8 cellular contexts compared by ENCODE assay signal in the genomic region with DNA sequence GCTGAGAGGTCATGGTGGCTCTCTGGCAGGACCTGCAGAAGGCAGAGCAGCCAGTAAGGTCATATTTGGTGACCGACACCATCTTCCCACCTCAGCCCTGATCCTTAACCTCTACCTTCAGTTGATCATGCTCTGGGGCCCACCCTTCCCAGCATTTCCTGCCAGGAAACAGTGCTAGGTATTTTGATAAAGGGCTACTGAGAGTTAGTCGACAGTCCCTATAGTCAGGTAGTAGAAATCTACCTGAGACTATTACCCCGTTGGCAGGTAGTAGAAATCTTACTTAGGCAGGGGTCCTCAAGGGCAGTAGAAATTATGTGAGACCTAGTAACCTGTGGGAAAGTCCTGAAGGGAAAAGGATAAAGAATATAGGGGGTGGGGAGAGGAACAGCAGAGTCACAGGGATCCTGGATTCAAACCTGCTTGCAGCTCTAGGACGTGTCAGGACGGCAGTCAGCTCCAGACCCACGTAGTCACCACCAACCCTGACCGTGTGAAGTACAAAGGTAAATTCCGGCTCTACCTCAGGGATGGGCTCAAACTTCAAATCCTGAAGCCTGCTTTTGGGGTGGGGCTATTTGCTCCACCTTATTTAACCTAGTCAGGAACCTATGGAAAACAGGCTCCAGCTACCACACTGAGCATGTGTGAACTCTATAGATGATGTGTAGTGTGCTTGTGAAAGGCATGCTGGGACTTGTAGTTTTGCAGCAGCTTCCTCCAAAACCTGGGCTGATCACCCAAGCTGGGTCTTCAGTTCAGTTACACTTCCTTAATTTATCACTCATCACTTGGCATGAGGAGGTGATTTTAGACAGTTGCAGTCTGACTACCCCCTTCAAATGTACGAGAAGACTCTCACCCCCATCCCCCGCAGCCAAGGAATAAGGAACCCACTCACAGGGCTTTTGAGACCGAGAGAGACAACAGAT. TPM values are rescaled to one million over a fixed set of nuclear protein-coding genes. Genes with fewer than 3 reads are reported as not detected.
DNase-seq lines count a peak whose midpoint lies in the region; ATAC-seq and TF ChIP-seq lines count a peak whose summit lies in the region.

Gene DQX1, minus strand, starts transcription at position 515 of the 932 bp plus-strand sequence. Its CDS starts 502 bp downstream, at position 13.

- H3K27me3 Mint-ChIP-seq in GM23338 (ENCODE audit: insufficient read depth, low read depth, poor library complexity) = peaks cover 33% of the 10 kb centered on the region

- no peak within 1 kb of the TSS for H2AFZ ChIP-seq in GM23338

- no peak within 1 kb of the TSS for H3K27ac Mint-ChIP-seq in GM23338

- ATAC-seq in GM23338 (peak; percentile 9), HG03039 (IDR thresholded peaks at IDR 0.05; ENCODE audit: unreplicated experiment) (no peak), HG03175 (IDR thresholded peaks at IDR 0.05; ENCODE audit: unreplicated experiment) (no peak), GM21576 (IDR thresholded peaks at IDR 0.05; ENCODE audit: unreplicated experiment) (no peak), HG03354 (IDR thresholded peaks at IDR 0.05; ENCODE audit: poor library complexity, severe bottlenecking, unreplicated experiment) (no peak)

- H3F3A ChIP-seq in GM23338 (replicated peaks; ENCODE audit: low read depth) = 0 out of 2 replicates have a peak, but pooled peaks cover 12% of the 10 kb centered on the region

- TF ChIP-seq CTCF in GM23338 (conservative IDR thresholded peaks at IDR 0.05; ENCODE audit: low read depth in 2 of 2) = no peak

- H3K4me3 Mint-ChIP-seq in GM23338 = peak within 1 kb of the TSS; percentile 50; the same call in 2 of the 3 replicates

- peaks cover 7% of the 10 kb centered on the region; the same call in 1 of the 2 replicates for H3K4me1 ChIP-seq in GM23338 (ENCODE audit: insufficient read depth)

- peaks cover 11% of the 10 kb centered on the region for H3K36me3 ChIP-seq in GM23338 (ENCODE audit: insufficient read depth)

- H4K20me1 ChIP-seq in GM23338 (replicated peaks; ENCODE audit: insufficient read depth) = peaks cover 9% of the 10 kb centered on the region; the same call in 1 of the 2 replicates

- H3K79me2 ChIP-seq in GM23338 (replicated peaks; ENCODE audit: insufficient read depth) = peaks cover 18% of the 10 kb centered on the region

- H3K27me3 ChIP-seq in GM23338 (ENCODE audit: insufficient read depth) = peaks cover 22% of the 10 kb centered on the region

- TF ChIP-seq POLR2A in Raji (IDR thresholded peaks at IDR 0.05; ENCODE audit: insufficient read depth, low read depth, low read length) = peak; percentile 49

- DNase-seq in COLO829 (ENCODE audit: low spot score) (peak; percentile 63), GM23338 (ENCODE audit: low spot score) (peak; percentile 85), iPS-NIHi7 (ENCODE audit: extremely low spot score) (peak; percentile 53)

- peaks cover 34% of the 10 kb centered on the region for H3K36me3 Mint-ChIP-seq in GM23338 (ENCODE audit: low read depth)

- H3K27ac ChIP-seq in GM23338 (ENCODE audit: low read depth) = no peak within 1 kb of the TSS

- peaks cover 17% of the 10 kb centered on the region for H3K4me1 Mint-ChIP-seq in GM23338

- no peaks in the 10 kb centered on the region for H3K9me2 ChIP-seq in GM23338 (ENCODE audit: insufficient read depth)

- no peak within 1 kb of the TSS for H3K4me2 ChIP-seq in GM23338

- no peaks in the 10 kb centered on the region for H3K9me3 Mint-ChIP-seq in GM23338

- H3K4me3 ChIP-seq in GM23338 = no peak within 1 kb of the TSS

TF ChIP-seq in GM23338, 12 proteins besides CTCF, POLR2A, EP300 and RAD21 (continues in another document):
- TF ChIP-seq, protein P1, sequence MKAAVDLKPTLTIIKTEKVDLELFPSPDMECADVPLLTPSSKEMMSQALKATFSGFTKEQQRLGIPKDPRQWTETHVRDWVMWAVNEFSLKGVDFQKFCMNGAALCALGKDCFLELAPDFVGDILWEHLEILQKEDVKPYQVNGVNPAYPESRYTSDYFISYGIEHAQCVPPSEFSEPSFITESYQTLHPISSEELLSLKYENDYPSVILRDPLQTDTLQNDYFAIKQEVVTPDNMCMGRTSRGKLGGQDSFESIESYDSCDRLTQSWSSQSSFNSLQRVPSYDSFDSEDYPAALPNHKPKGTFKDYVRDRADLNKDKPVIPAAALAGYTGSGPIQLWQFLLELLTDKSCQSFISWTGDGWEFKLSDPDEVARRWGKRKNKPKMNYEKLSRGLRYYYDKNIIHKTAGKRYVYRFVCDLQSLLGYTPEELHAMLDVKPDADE (IDR thresholded peaks at IDR 0.05) = 0 out of 2 replicates have a peak, but pooled peaks have one; percentile 53
- TF ChIP-seq JUNB (IDR thresholded peaks at IDR 0.05; ENCODE audit: unreplicated experiment) (no peak), POLR2AphosphoS5 (IDR thresholded peaks at IDR 0.05; ENCODE audit: low read depth) (no peak), STAT1 (IDR thresholded peaks at IDR 0.05; ENCODE audit: unreplicated experiment) (no peak), EZH2phosphoT487 (IDR thresholded peaks at IDR 0.05; ENCODE audit: unreplicated experiment) (no peak), ZNF331 (CRISPR knock-in tag; IDR thresholded peaks at IDR 0.05; ENCODE audit: low read depth) (no peak), EZH2 (IDR thresholded peaks at IDR 0.05; ENCODE audit: low read depth, unreplicated experiment) (no peak), ZNF114 (CRISPR knock-in tag; IDR thresholded peaks at IDR 0.05) (no peak), NANOG (IDR thresholded peaks at IDR 0.05; ENCODE audit: borderline replicate concordance) (no peak), CREB1 (CRISPR knock-in tag; IDR thresholded peaks at IDR 0.05; ENCODE audit: low read depth) (peak; percentile 60)
- TF ChIP-seq, protein P2, sequence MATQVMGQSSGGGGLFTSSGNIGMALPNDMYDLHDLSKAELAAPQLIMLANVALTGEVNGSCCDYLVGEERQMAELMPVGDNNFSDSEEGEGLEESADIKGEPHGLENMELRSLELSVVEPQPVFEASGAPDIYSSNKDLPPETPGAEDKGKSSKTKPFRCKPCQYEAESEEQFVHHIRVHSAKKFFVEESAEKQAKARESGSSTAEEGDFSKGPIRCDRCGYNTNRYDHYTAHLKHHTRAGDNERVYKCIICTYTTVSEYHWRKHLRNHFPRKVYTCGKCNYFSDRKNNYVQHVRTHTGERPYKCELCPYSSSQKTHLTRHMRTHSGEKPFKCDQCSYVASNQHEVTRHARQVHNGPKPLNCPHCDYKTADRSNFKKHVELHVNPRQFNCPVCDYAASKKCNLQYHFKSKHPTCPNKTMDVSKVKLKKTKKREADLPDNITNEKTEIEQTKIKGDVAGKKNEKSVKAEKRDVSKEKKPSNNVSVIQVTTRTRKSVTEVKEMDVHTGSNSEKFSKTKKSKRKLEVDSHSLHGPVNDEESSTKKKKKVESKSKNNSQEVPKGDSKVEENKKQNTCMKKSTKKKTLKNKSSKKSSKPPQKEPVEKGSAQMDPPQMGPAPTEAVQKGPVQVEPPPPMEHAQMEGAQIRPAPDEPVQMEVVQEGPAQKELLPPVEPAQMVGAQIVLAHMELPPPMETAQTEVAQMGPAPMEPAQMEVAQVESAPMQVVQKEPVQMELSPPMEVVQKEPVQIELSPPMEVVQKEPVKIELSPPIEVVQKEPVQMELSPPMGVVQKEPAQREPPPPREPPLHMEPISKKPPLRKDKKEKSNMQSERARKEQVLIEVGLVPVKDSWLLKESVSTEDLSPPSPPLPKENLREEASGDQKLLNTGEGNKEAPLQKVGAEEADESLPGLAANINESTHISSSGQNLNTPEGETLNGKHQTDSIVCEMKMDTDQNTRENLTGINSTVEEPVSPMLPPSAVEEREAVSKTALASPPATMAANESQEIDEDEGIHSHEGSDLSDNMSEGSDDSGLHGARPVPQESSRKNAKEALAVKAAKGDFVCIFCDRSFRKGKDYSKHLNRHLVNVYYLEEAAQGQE (IDR thresholded peaks at IDR 0.05; ENCODE audit: unreplicated experiment) = no peak

RNA-seq across cellular contexts. Expression of gene DQX1, which starts in this region (rescaled TPM):
- 0.52 and 0.74 TPM in 2 replicates for total RNA-seq in GM23338 (2014; rRNA removed; shearing (Covaris generic))
- polyA plus RNA-seq in GM23338 (2016; fragmentation: Nextera tagmentation; extraction: Ambion mirVana) = 0.32 and 0.54 TPM in 2 replicates

Comparison
In these comparisons a context has a peak if more than half of its experiments do, and no peak if none do; other contexts are left out.
1. Peak in DNase-seq and ATAC-seq in GM23338; RNA of the gene not detected or under 1 TPM.